13 cellular contexts compared by ENCODE assay signal in genomic region chr20:4809707-4810106, GRCh38. TPM values are rescaled to one million over a fixed set of nuclear protein-coding genes. Genes with fewer than 3 reads are reported as not detected.
A peak's percentile ranks its signal among the peaks of the same experiment; 100 is the strongest.
DNase-seq lines count a peak whose midpoint lies in the region; ATAC-seq and TF ChIP-seq lines count a peak whose summit lies in the region.
"Had no signal": no experiment of that assay in that cellular context is flagged by ENCODE, and none has a peak within 500 bp of the region (broad histone marks: within the 10 kb centered on the region; RNA-seq: fewer than 3 reads in every experiment).

No MANE protein-coding gene starts in this region.

- BruUV-seq in Calu3 (replicated peaks; lab: Mats Ljungman, UMichigan), result no TSS peak

- DNase-seq in T-helper 1 cell (no peak), NCI-H1105 treated with DMSO at 0.1 percent for 48 hours (lab: John Stamatoyannopoulos, UW) (peak; percentile 79), Calu3 (no peak), RKO (ENCODE audit: low spot score) (no peak)
- DNase-seq in activated CD8-positive, alpha-beta T cell treated with anti-CD3 and anti-CD28 coated beads for 36 hours, result peak; percentile 30
- DNase-seq: GDM1, IMR-90, psoas muscle had no signal

- H3K27ac Mint-ChIP-seq in T-helper 1 cell treated with Interleukin-12 subunit alpha and Interleukin-12 subunit beta and Interleukin-4 antibody, amounts not matched to agents 30 μg/mL and 1 μg/mL, for 36 hours, result peak overlapping the region; percentile 57
- H3K27ac Mint-ChIP-seq in activated CD8-positive, alpha-beta T cell treated with anti-CD3 and anti-CD28 coated beads for 36 hours, result peak overlapping the region; percentile 63
- H3K27ac Mint-ChIP-seq in Calu3 (ENCODE audit: unreplicated experiment), result no peak overlapping the region

- TF ChIP-seq CTCF in activated CD8-positive, alpha-beta T cell treated with anti-CD3 and anti-CD28 coated beads for 36 hours (IDR thresholded peaks at IDR 0.05), result no peak
- no peak for TF ChIP-seq CTCF in Calu3 (IDR thresholded peaks at IDR 0.05; ENCODE audit: unreplicated experiment)

- H3K27ac ChIP-seq in skin epidermis, result peak overlapping the region in 17 of 21 experiments; percentile 5 to 98 (median 88)
- H3K27ac ChIP-seq: A549, ascending aorta, psoas muscle had no signal

- no peaks in the 10 kb centered on the region for H3K9me3 Mint-ChIP-seq in T-helper 1 cell treated with Interleukin-12 subunit alpha and Interleukin-12 subunit beta and Interleukin-4 antibody, amounts not matched to agents 30 μg/mL and 1 μg/mL, for 36 hours
- H3K9me3 Mint-ChIP-seq in activated CD8-positive, alpha-beta T cell treated with anti-CD3 and anti-CD28 coated beads for 36 hours, result no peaks in the 10 kb centered on the region
- H3K9me3 Mint-ChIP-seq in Calu3 (ENCODE audit: low read depth, unreplicated experiment), result no peaks in the 10 kb centered on the region

- POLR2A ChIA-PET in activated CD8-positive, alpha-beta T cell treated with anti-CD3 and anti-CD28 coated beads for 36 hours (lab: Charles Lee), result interaction anchor here (1.2 kb wide), 1 partner anchor 13 kb away, joined by 4 read pairs; no protein-coding TSS in a partner anchor

- peaks cover 42% of the 10 kb centered on the region for H3K36me3 Mint-ChIP-seq in T-helper 1 cell treated with Interleukin-12 subunit alpha and Interleukin-12 subunit beta and Interleukin-4 antibody, amounts not matched to agents 30 μg/mL and 1 μg/mL, for 36 hours (ENCODE audit: low read depth)
- peaks cover 41% of the 10 kb centered on the region for H3K36me3 Mint-ChIP-seq in activated CD8-positive, alpha-beta T cell treated with anti-CD3 and anti-CD28 coated beads for 36 hours (ENCODE audit: low read depth)
- no peaks in the 10 kb centered on the region for H3K36me3 Mint-ChIP-seq in Calu3 (ENCODE audit: insufficient read depth, unreplicated experiment)

- intact Hi-C loops in activated CD8-positive, alpha-beta T cell treated with anti-CD3 and anti-CD28 coated beads for 36 hours (cut with micrococcal nuclease), result no loop called here
- intact Hi-C loops in Calu3 (cut with micrococcal nuclease; ENCODE audit: unreplicated experiment), result no loop called here

- no peak overlapping the region for H3K4me3 Mint-ChIP-seq in T-helper 1 cell treated with Interleukin-12 subunit alpha and Interleukin-12 subunit beta and Interleukin-4 antibody, amounts not matched to agents 30 μg/mL and 1 μg/mL, for 36 hours
- H3K4me3 Mint-ChIP-seq in activated CD8-positive, alpha-beta T cell treated with anti-CD3 and anti-CD28 coated beads for 36 hours, result no peak overlapping the region
- H3K4me3 Mint-ChIP-seq in Calu3 (ENCODE audit: low read depth, unreplicated experiment), result no peak overlapping the region

- no peak overlapping the region for H3K4me3 ChIP-seq in skin epidermis
- H3K4me3 ChIP-seq: A549, ascending aorta, psoas muscle had no signal

- H3K4me1 Mint-ChIP-seq in T-helper 1 cell treated with Interleukin-12 subunit alpha and Interleukin-12 subunit beta and Interleukin-4 antibody, amounts not matched to agents 30 μg/mL and 1 μg/mL, for 36 hours (ENCODE audit: low read depth), result peaks cover 61% of the 10 kb centered on the region
- peaks cover 79% of the 10 kb centered on the region for H3K4me1 Mint-ChIP-seq in activated CD8-positive, alpha-beta T cell treated with anti-CD3 and anti-CD28 coated beads for 36 hours (ENCODE audit: low read depth)
- no peaks in the 10 kb centered on the region for H3K4me1 Mint-ChIP-seq in Calu3 (ENCODE audit: low read depth, unreplicated experiment)

- H3K27me3 Mint-ChIP-seq in T-helper 1 cell treated with Interleukin-12 subunit alpha and Interleukin-12 subunit beta and Interleukin-4 antibody, amounts not matched to agents 30 μg/mL and 1 μg/mL, for 36 hours (ENCODE audit: low read depth), result no peaks in the 10 kb centered on the region
- no peaks in the 10 kb centered on the region for H3K27me3 Mint-ChIP-seq in activated CD8-positive, alpha-beta T cell treated with anti-CD3 and anti-CD28 coated beads for 36 hours
- peaks cover 34% of the 10 kb centered on the region for H3K27me3 Mint-ChIP-seq in Calu3 (ENCODE audit: unreplicated experiment)

- no peak for ATAC-seq in activated CD8-positive, alpha-beta T cell treated with anti-CD3 and anti-CD28 coated beads for 36 hours
- ATAC-seq in GM18517 (IDR thresholded peaks at IDR 0.05; ENCODE audit: unreplicated experiment), result no peak
- ATAC-seq: A549, psoas muscle had no signal

- CTCF ChIA-PET in activated CD8-positive, alpha-beta T cell treated with anti-CD3 and anti-CD28 coated beads for 36 hours (lab: Charles Lee), result interaction anchor here (1.1 to 1.4 kb wide), 3 partner anchors 12 to 291 kb away, joined by 3 to 4 read pairs (median 3); no protein-coding TSS in a partner anchor
- CTCF ChIA-PET in Calu3 (lab: Charles Lee), result no interaction called here

RNA-seq across cellular contexts. Expression of gene RASSF2, which starts 13.7 kb away (rescaled TPM):
- total RNA-seq in activated CD8-positive, alpha-beta T cell treated with anti-CD3 and anti-CD28 coated beads for 36 hours, result 10 to 100 TPM; 33.7 to 36.2 TPM
- 0.28 and 0.39 TPM in 2 replicates for total RNA-seq in Calu3 (2022)

Comparison
In these comparisons a context has a peak if more than half of its experiments do, and no peak if none do; other contexts are left out.
1. DNase-seq: peak in NCI-H1105 treated with DMSO at 0.1 percent for 48 hours (single experiment) and activated CD8-positive, alpha-beta T cell treated with anti-CD3 and anti-CD28 coated beads for 36 hours (single experiment); none in T-helper 1 cell (0 of 5), Calu3 (single experiment) and RKO (single experiment).
2. RNA of gene RASSF2, which starts 13.7 kb away (total RNA-seq): 33.7 to 36.2 TPM in activated CD8-positive, alpha-beta T cell treated with anti-CD3 and anti-CD28 coated beads for 36 hours; 0.28 to 0.39 TPM in Calu3; every median in the first group is over 10 times any median in the second.